8 cellular contexts compared by ENCODE assay signal in genomic region chr10:110672580-110672919, GRCh38. TPM values are rescaled to one million over a fixed set of nuclear protein-coding genes. Genes with fewer than 3 reads are reported as not detected.
DNase-seq lines count a peak whose midpoint lies in the region; ATAC-seq, FAIRE-seq and TF ChIP-seq lines count a peak whose summit lies in the region.

No MANE protein-coding gene starts in this region.

- H3K23me2 ChIP-seq in H1 (ENCODE audit: low read depth, low read length) = peaks cover 4% of the 10 kb centered on the region; the same call in 1 of the 2 replicates

- peaks cover 20% of the 10 kb centered on the region for H3F3A ChIP-seq in neural progenitor cell (ENCODE audit: low read depth)

- H3K9ac ChIP-seq in H1 (replicated peaks in 1 of 4; ENCODE audit: extremely low read depth in 1 of 4, low read depth in 3 of 4, low read length in 3 of 4) = no peak overlapping the region
- no peak overlapping the region for H3K9ac ChIP-seq in neural progenitor cell

- H3K79me1 ChIP-seq in H1 (ENCODE audit: low read depth, low read length) = no peaks in the 10 kb centered on the region

- H3K4me3 ChIP-seq in AG04449 (ENCODE audit: low read depth, low read length) = peak overlapping the region; percentile 69
- H3K4me3 ChIP-seq in Jurkat, Clone E6-1 (ENCODE audit: low read length) = peak overlapping the region; percentile 65
- peak overlapping the region; percentile 27 to 70 (median 52) for H3K4me3 ChIP-seq in H1 (ENCODE audit: extremely low read depth in 1 of 4, insufficient read depth in 2 of 4, low read depth in 3 of 4, low read length in 4 of 4)
- H3K4me3 ChIP-seq in neural progenitor cell = peak overlapping the region; percentile 51

- TF ChIP-seq RAD21 in H1 (IDR thresholded peaks at IDR 0.05 in 1 of 2, conservative IDR thresholded peaks at IDR 0.05 in 1 of 2; ENCODE audit: low read depth in 2 of 2, low read length in 2 of 2) = no peak

- no peak overlapping the region for H2BK15ac ChIP-seq in H1 (ENCODE audit: low read length)

- no peaks in the 10 kb centered on the region for H3K36me3 Mint-ChIP-seq in neural progenitor cell

- H3K36me3 ChIP-seq in H1 (ENCODE audit: control insufficient read depth in 2 of 4, insufficient read depth in 4 of 4, low read length in 3 of 4) (no peaks in the 10 kb centered on the region), neural progenitor cell (no peaks in the 10 kb centered on the region)

- no peak overlapping the region for H4K5ac ChIP-seq in H1 (ENCODE audit: insufficient read length, low read depth, low read length)

- H4K8ac ChIP-seq in H1 (ENCODE audit: extremely low read depth, insufficient read depth, low read length) = no peak overlapping the region

- H3K79me2 ChIP-seq in H1 (ENCODE audit: control insufficient read depth in 1 of 2, insufficient read depth in 2 of 2, low read length in 2 of 2) = no peaks in the 10 kb centered on the region
- no peaks in the 10 kb centered on the region for H3K79me2 ChIP-seq in neural progenitor cell (ENCODE audit: low read depth)

- no peak overlapping the region for H2BK120ac ChIP-seq in H1 (replicated peaks; ENCODE audit: low read depth, low read length)

- peak; percentile 36 for ATAC-seq in GM21381 (IDR thresholded peaks at IDR 0.05; ENCODE audit: unreplicated experiment)

- peaks cover 18% of the 10 kb centered on the region for H3K4me1 Mint-ChIP-seq in neural progenitor cell

- H3K14ac ChIP-seq in H1 (ENCODE audit: insufficient read length) = no peak overlapping the region

- no peak for TF ChIP-seq EP300 in H1 (IDR thresholded peaks at IDR 0.05; ENCODE audit: borderline replicate concordance in 1 of 2, low read depth in 2 of 2, low read length in 2 of 2)

- no peak for TF ChIP-seq POLR2A in H1 (IDR thresholded peaks at IDR 0.05; ENCODE audit: control extremely low read depth in 1 of 2, low read depth in 2 of 2, low read length in 2 of 2)

- no peaks in the 10 kb centered on the region for H4K20me1 ChIP-seq in H1 (replicated peaks in 1 of 2; ENCODE audit: control insufficient read depth in 1 of 2, insufficient read depth in 2 of 2, low read length in 2 of 2)
- peaks cover 18% of the 10 kb centered on the region for H4K20me1 ChIP-seq in neural progenitor cell (ENCODE audit: low read depth)

- H3K27ac Mint-ChIP-seq in neural progenitor cell = no peak overlapping the region

- H3K9me3 Mint-ChIP-seq in neural progenitor cell = no peaks in the 10 kb centered on the region

- H3K9me3 ChIP-seq in H1 (ENCODE audit: insufficient read depth in 2 of 2, low read depth in 1 of 2, low read length in 1 of 2) (no peaks in the 10 kb centered on the region), neural progenitor cell (ENCODE audit: low read depth) (no peaks in the 10 kb centered on the region)

- WGBS in H1 (ENCODE audit: extremely low coverage in 1 of 2, insufficient coverage in 1 of 2, insufficient read length in 1 of 2, insufficient replicate concordance in 2 of 2, low coverage in 1 of 2, low lambda C conversion rate in 2 of 2, missing lambda C conversion rate in 1 of 2), 2 experiments = 21% methylated on average over 12 of the region's 12 CpGs; no CpG with 5 or more reads in 1 of the 2 experiments

- no peak for TF ChIP-seq CTCF in AG04449 (IDR thresholded peaks at IDR 0.05; ENCODE audit: insufficient read depth, low read length, missing control alignments)
- no peak for TF ChIP-seq CTCF in H1 (IDR thresholded peaks at IDR 0.05; ENCODE audit: control extremely low read depth in 1 of 3, insufficient read depth in 1 of 3, low read depth in 1 of 3, low read length in 3 of 3)
- no peak for TF ChIP-seq CTCF in neural progenitor cell (IDR thresholded peaks at IDR 0.05)

- no peak overlapping the region for H3K18ac ChIP-seq in H1 (ENCODE audit: extremely low read depth, low read length)

- H4K91ac ChIP-seq in H1 (replicated peaks; ENCODE audit: insufficient read length, low read length) = no peak overlapping the region

- H3K4me2 ChIP-seq in H1 (ENCODE audit: insufficient read depth in 1 of 2, low read depth in 2 of 2, low read length in 2 of 2) (peak overlapping the region; percentile 66 to 89), neural progenitor cell (peak overlapping the region; percentile 84)

- H2BK5ac ChIP-seq in H1 (ENCODE audit: low read depth, low read length) = no peak overlapping the region

- POLR2A ChIA-PET in AG04449 (lab: Yijun Ruan, JAX) = no interaction called here
- POLR2A ChIA-PET in H1 (lab: Charles Lee; ENCODE audit: partially characterized antibody) = interaction anchor here (0.8 kb wide), 1 partner anchor 106 kb away, joined by 3 read pairs; no protein-coding TSS in a partner anchor

- H3K27me3 ChIP-seq in H1 (replicated peaks in 1 of 4; ENCODE audit: control insufficient read depth in 3 of 4, extremely low read depth in 1 of 4, insufficient read depth in 3 of 4, low read length in 3 of 4) (peaks cover 5 to 52% (median 35%) of the 10 kb centered on the region in 4 experiments), neural progenitor cell (peaks cover 84% of the 10 kb centered on the region)

- peak overlapping the region; percentile 78; the same call in 1 of the 2 replicates for H2AFZ ChIP-seq in H1 (ENCODE audit: low read length)
- H2AFZ ChIP-seq in neural progenitor cell (replicated peaks) = peak overlapping the region; percentile 43

- no peak for FAIRE-seq in H1 (lab: Jason Lieb, UNC)

- no peak for DNase-seq in AG04449 (ENCODE audit: low read depth, low spot score)
- no peak for DNase-seq in Jurkat, Clone E6-1 (ENCODE audit: low read depth, low spot score)
- DNase-seq in H1 (ENCODE audit: low read depth in 1 of 2, low spot score in 2 of 2) = no peak
- DNase-seq in neural progenitor cell (ENCODE audit: low spot score) = no peak
- no peak for DNase-seq in stimulated activated CD4-positive, alpha-beta T cell treated with anti-CD3 and anti-CD28 coated beads, Interleukin-15, amount 100 ng/mL, for 24 hours
- DNase-seq in activated CD8-positive, alpha-beta memory T cell treated with anti-CD3 and anti-CD28 coated beads for 24 hours = no peak
- DNase-seq in DMS79 (lab: John Stamatoyannopoulos, UW) = no peak

- no peak overlapping the region for H2AK5ac ChIP-seq in H1 (ENCODE audit: low read depth, low read length)

- H3K56ac ChIP-seq in H1 (replicated peaks; ENCODE audit: insufficient read length, low read depth, low read length) = no peak overlapping the region

- H3K4me3 Mint-ChIP-seq in neural progenitor cell = peak overlapping the region; percentile 80

- H3K23ac ChIP-seq in H1 (ENCODE audit: insufficient read length) = no peak overlapping the region

- no peak overlapping the region for H2BK20ac ChIP-seq in H1 (ENCODE audit: low read length)

- H3K27ac ChIP-seq in H1 (ENCODE audit: low read depth, low read length) (no peak overlapping the region), neural progenitor cell (no peak overlapping the region)

- CTCF ChIA-PET in AG04449 (lab: Yijun Ruan, JAX) (interaction anchor here (0.6 to 9.9 kb wide), 42 partner anchors 9 to 529 kb away, joined by 3 to 178 read pairs (median 6); partner anchors contain the start of gene RBM20), H1 (lab: Charles Lee; ENCODE audit: partially characterized antibody) (interaction anchor here (0.7 to 13.4 kb wide), 21 partner anchors 11 to 245 kb away, joined by 3 to 237 read pairs (median 6); partner anchors contain the start of gene RBM20)

- no peak overlapping the region for H3K4ac ChIP-seq in H1 (replicated peaks; ENCODE audit: insufficient read length, low read depth, low read length)

- H2BK12ac ChIP-seq in H1 (ENCODE audit: low read depth, low read length) = no peak overlapping the region

- peaks cover 10% of the 10 kb centered on the region for H3K27me3 Mint-ChIP-seq in neural progenitor cell (ENCODE audit: insufficient read depth, low read depth)

- H3K4me1 ChIP-seq in H1 (replicated peaks in 1 of 4; ENCODE audit: control insufficient read depth in 3 of 4, insufficient read depth in 4 of 4, low read length in 3 of 4) (peaks cover 3 to 14% (median 8%) of the 10 kb centered on the region in 4 experiments; a peak in 6 of 7 replicates), neural progenitor cell (peaks cover 14% of the 10 kb centered on the region)

TF ChIP-seq in H1, 55 proteins besides CTCF, POLR2A, EP300 and RAD21 (continues in another document):
- TF ChIP-seq HDAC2 (IDR thresholded peaks at IDR 0.05; ENCODE audit: borderline replicate concordance in 1 of 2, low read depth in 2 of 2, low read length in 2 of 2) (no peak), KDM1A (IDR thresholded peaks at IDR 0.05; ENCODE audit: borderline replicate concordance, low read length) (no peak), RXRA (IDR thresholded peaks at IDR 0.05; ENCODE audit: insufficient read depth, low read depth, low read length) (no peak), MAFK (IDR thresholded peaks at IDR 0.05; ENCODE audit: low read depth, low read length) (no peak), POU5F1 (IDR thresholded peaks at IDR 0.05; ENCODE audit: low read depth, low read length) (no peak), GTF2F1 (IDR thresholded peaks at IDR 0.05; ENCODE audit: borderline replicate concordance, low read depth, low read length) (no peak), EGR1 (IDR thresholded peaks at IDR 0.05; ENCODE audit: borderline replicate concordance, low read depth, low read length) (no peak), BCL11A (IDR thresholded peaks at IDR 0.05; ENCODE audit: low read depth in 2 of 2, low read length in 2 of 2) (no peak)
- TF ChIP-seq, protein P1, sequence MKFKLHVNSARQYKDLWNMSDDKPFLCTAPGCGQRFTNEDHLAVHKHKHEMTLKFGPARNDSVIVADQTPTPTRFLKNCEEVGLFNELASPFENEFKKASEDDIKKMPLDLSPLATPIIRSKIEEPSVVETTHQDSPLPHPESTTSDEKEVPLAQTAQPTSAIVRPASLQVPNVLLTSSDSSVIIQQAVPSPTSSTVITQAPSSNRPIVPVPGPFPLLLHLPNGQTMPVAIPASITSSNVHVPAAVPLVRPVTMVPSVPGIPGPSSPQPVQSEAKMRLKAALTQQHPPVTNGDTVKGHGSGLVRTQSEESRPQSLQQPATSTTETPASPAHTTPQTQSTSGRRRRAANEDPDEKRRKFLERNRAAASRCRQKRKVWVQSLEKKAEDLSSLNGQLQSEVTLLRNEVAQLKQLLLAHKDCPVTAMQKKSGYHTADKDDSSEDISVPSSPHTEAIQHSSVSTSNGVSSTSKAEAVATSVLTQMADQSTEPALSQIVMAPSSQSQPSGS (IDR thresholded peaks at IDR 0.05; ENCODE audit: low read length) = no peak

RNA-seq across cellular contexts. Expression of gene RBM20, which starts 28.4 kb away (rescaled TPM):
- polyA plus RNA-seq in Jurkat, Clone E6-1 (2012; ENCODE audit: insufficient read depth, insufficient read length) = not detected
- 0.29 and 0.63 TPM in 2 replicates for total RNA-seq in H1 (2021; fragmentation: NEBNext Ultra II Directional; extraction: Animal tissue kit (Norgen Biotek cat#: 25700))
- 0.05 and 0.22 TPM in 2 replicates for polyA plus RNA-seq in H1 (2011; rRNA removed)
- polyA plus RNA-seq in H1 (2011; cell fraction: cytosol; rRNA removed) = 0.10 TPM
- 0.39 TPM for polyA plus RNA-seq in H1 (2011; cell fraction: nucleus; rRNA removed)
- polyA plus RNA-seq in H1 (2012, experiment 1 of 2) = 0.08 to 0.20 TPM (median 0.13 TPM) in 4 replicates
- 0.04 TPM for polyA plus RNA-seq in H1 (2012, experiment 2 of 2)
- 0.30 TPM for polyA plus RNA-seq in H1 (2013, experiment 1 of 2)
- polyA plus RNA-seq in H1 (2013, experiment 2 of 2) = 0.29 TPM
- polyA minus RNA-seq in H1 (2011; rRNA and poly(A)+ RNA removed) = 0.19 and 0.20 TPM in 2 replicates
- 0.73 TPM for polyA minus RNA-seq in H1 (2011; cell fraction: cytosol; rRNA and poly(A)+ RNA removed)
- polyA minus RNA-seq in H1 (2011; cell fraction: nucleus; rRNA and poly(A)+ RNA removed) = 1.1 TPM
- total RNA-seq in neural progenitor cell (ENCODE audit: low replicate concordance) = 0.28 and 0.32 TPM in 2 replicates
